In genomic region chr6:162251257-162251656, GRCh38 we compare ENCODE assay signal across 17 cellular contexts.
DNase-seq lines count a peak whose midpoint lies in the region; ATAC-seq and TF ChIP-seq lines count a peak whose summit lies in the region.
"Had no signal": no experiment of that assay in that cellular context is flagged by ENCODE, and none has a peak within 500 bp of the region (broad histone marks: within the 10 kb centered on the region; RNA-seq: fewer than 3 reads in every experiment).

No MANE protein-coding gene starts in this region.

- no peaks in the 10 kb centered on the region for H3K4me1 ChIP-seq in BE2C
- H3K4me1 ChIP-seq in thyroid gland: no peaks in the 10 kb centered on the region
- H3K4me1 ChIP-seq: BLaER1, heart right ventricle, tibial artery had no signal

- H3K27ac ChIP-seq in thyroid gland: no peak overlapping the region
- H3K27ac ChIP-seq: BLaER1, heart right ventricle, skin epidermis, tibial artery had no signal

- in situ Hi-C loops in astrocyte of the cerebellum (cut with HindIII; ENCODE audit: low sequenced_read_pairs): no loop called here

- intact Hi-C loops in thyroid gland (cut with DNase I): no loop called here

- H3K4me3 ChIP-seq in BE2C (ENCODE audit: low read depth, low read length) (no peak overlapping the region), astrocyte of the cerebellum (ENCODE audit: low read depth, low read length) (no peak overlapping the region), thyroid gland (replicated peaks in 1 of 3) (no peak overlapping the region)
- H3K4me3 ChIP-seq: BLaER1, heart right ventricle, skin epidermis, tibial artery had no signal

- DNase-seq in BE2C (peak; percentile 26), HT-29 (ENCODE audit: low spot score) (peak; percentile 48), astrocyte of the cerebellum (ENCODE audit: low read depth) (no peak), left kidney (ENCODE audit: low read depth, low spot score) (peak; percentile 26), thyroid gland (no peak), medulla oblongata (ENCODE audit: extremely low spot score) (no peak)
- DNase-seq in activated CD4-positive, CD25-positive, alpha-beta regulatory T cell (lab: John Stamatoyannopoulos, UW): no peak
- DNase-seq: activated CD4-positive, alpha-beta memory T cell treated with anti-CD3 and anti-CD28 coated beads for 36 hours; activated T-cell treated with anti-CD3 and anti-CD28 coated beads, Interleukin-2, amount 50 U/mL, for 4 hours; DND-41; heart right ventricle; NCI-H2029 treated with DMSO at 0.1 percent for 48 hours; tibial artery had no signal

- no peaks in the 10 kb centered on the region for H3K9me3 ChIP-seq in BE2C
- H3K9me3 ChIP-seq in thyroid gland: no peaks in the 10 kb centered on the region
- H3K9me3 ChIP-seq: BLaER1, heart right ventricle, tibial artery had no signal

- 81 to 86% methylated on average over 3 of the region's 3 CpGs for WGBS in thyroid gland, 2 donors

- no peaks in the 10 kb centered on the region for H3K36me3 ChIP-seq in BE2C
- no peaks in the 10 kb centered on the region for H3K36me3 ChIP-seq in thyroid gland
- H3K36me3 ChIP-seq: BLaER1, heart right ventricle, tibial artery had no signal

- no peak for ATAC-seq in GM21717 (IDR thresholded peaks at IDR 0.05; ENCODE audit: unreplicated experiment)
- ATAC-seq: activated naive CD4-positive, alpha-beta T cell treated with anti-CD3 and anti-CD28 coated beads, Interleukin-2, amount 50 U/mL, for 72 hours; activated T-cell treated with anti-CD3 and anti-CD28 coated beads, Interleukin-2, amount 50 U/mL, for 4 hours; heart right ventricle had no signal

- TF ChIP-seq CTCF in BE2C (IDR thresholded peaks at IDR 0.05; ENCODE audit: low read depth, low read length) (peak; percentile 52), astrocyte of the cerebellum (IDR thresholded peaks at IDR 0.05; ENCODE audit: low read depth, low read length, missing control alignments) (peak; percentile 27), thyroid gland (IDR thresholded peaks at IDR 0.05) (no peak)

- H3K27me3 ChIP-seq in BE2C (no peaks in the 10 kb centered on the region), thyroid gland (no peaks in the 10 kb centered on the region)
- H3K27me3 ChIP-seq: BLaER1, heart right ventricle, tibial artery had no signal

- no peak for TF ChIP-seq POLR2A in thyroid gland (IDR thresholded peaks at IDR 0.05)

Comparison
In these comparisons a context has a peak if more than half of its experiments do, and no peak if none do; other contexts are left out.
1. DNase-seq: peak in BE2C (single experiment), HT-29 (single experiment) and left kidney (single experiment); none in astrocyte of the cerebellum (single experiment), activated CD4-positive, CD25-positive, alpha-beta regulatory T cell (0 of 4), thyroid gland (0 of 2) and medulla oblongata (single experiment).
2. CTCF ChIP-seq: peak in BE2C (single experiment) and astrocyte of the cerebellum (single experiment); none in thyroid gland (0 of 6).